ENCODE assay signal across 8 cellular contexts in genomic region chr14:19162034-19162706, GRCh38.
DNase-seq lines count a peak whose midpoint lies in the region; ATAC-seq, FAIRE-seq and TF ChIP-seq lines count a peak whose summit lies in the region.
"Not testable (repeated sequence)": the region's sequence is repeated elsewhere in the genome, so short reads cannot be mapped to it uniquely, and the experiment has no call there.

No MANE protein-coding gene starts in this region.

- H3K4me3 ChIP-seq in esophagus muscularis mucosa; right atrium auricular region; kidney (ENCODE audit: low read length in 2 of 2); sigmoid colon; upper lobe of right lung: not testable (repeated sequence)

- WGBS in esophagus muscularis mucosa = 63% methylated on average over 6 of the region's 7 CpGs
- WGBS in sigmoid colon, 2 donors = 64 to 67% methylated on average over 6 of the region's 7 CpGs

- not testable (repeated sequence) for TF ChIP-seq POLR2A in esophagus muscularis mucosa (IDR thresholded peaks at IDR 0.05; ENCODE audit: low read depth); sigmoid colon (IDR thresholded peaks at IDR 0.05)

- not testable (repeated sequence) for H3K27ac Mint-ChIP-seq in activated naive CD4-positive, alpha-beta T cell treated with anti-CD3 and anti-CD28 coated beads, Interleukin-2, amount 10 ng/mL, durations not matched to agents 7 days and 5 days; osteocyte (ENCODE audit: unreplicated experiment)

- not testable (repeated sequence) for H3K36me3 ChIP-seq in esophagus muscularis mucosa; right atrium auricular region; kidney (ENCODE audit: control insufficient read depth in 1 of 2, insufficient read depth in 2 of 2, low read length in 2 of 2); sigmoid colon; upper lobe of right lung

- DNase-seq in activated CD8-positive, alpha-beta memory T cell treated with anti-CD3 and anti-CD28 coated beads for 24 hours = peak; percentile 48
- peak; percentile 16 for DNase-seq in activated naive CD4-positive, alpha-beta T cell treated with anti-CD3 and anti-CD28 coated beads, Interleukin-2, amount 10 ng/mL, durations not matched to agents 7 days and 5 days
- DNase-seq in esophagus muscularis mucosa (ENCODE audit: extremely low spot score) = peak; percentile 92
- DNase-seq in right atrium auricular region (ENCODE audit: low spot score) = peak; percentile 54
- DNase-seq in kidney = peak; percentile 35
- DNase-seq in osteocyte (ENCODE audit: extremely low spot score, unreplicated experiment) = peak; percentile 85
- peak; percentile 38 for DNase-seq in sigmoid colon
- peak; percentile 58 for DNase-seq in upper lobe of right lung

- intact Hi-C loops in esophagus muscularis mucosa (cut with DNase I); kidney (cut with DNase I); sigmoid colon (cut with DNase I); upper lobe of right lung (cut with DNase I): not testable (repeated sequence)

- CTCF ChIA-PET in activated naive CD4-positive, alpha-beta T cell treated with anti-CD3 and anti-CD28 coated beads, Interleukin-2, amount 10 ng/mL, durations not matched to agents 7 days and 5 days (lab: Charles Lee) = not testable (repeated sequence)

- H3K36me3 Mint-ChIP-seq in activated naive CD4-positive, alpha-beta T cell treated with anti-CD3 and anti-CD28 coated beads, Interleukin-2, amount 10 ng/mL, durations not matched to agents 7 days and 5 days; osteocyte (ENCODE audit: unreplicated experiment): not testable (repeated sequence)

- H3K9ac ChIP-seq in kidney (ENCODE audit: low read length in 2 of 2) = not testable (repeated sequence)

- not testable (repeated sequence) for ATAC-seq in upper lobe of right lung

- H3K27me3 Mint-ChIP-seq in activated naive CD4-positive, alpha-beta T cell treated with anti-CD3 and anti-CD28 coated beads, Interleukin-2, amount 10 ng/mL, durations not matched to agents 7 days and 5 days; osteocyte (ENCODE audit: unreplicated experiment): not testable (repeated sequence)

- not testable (repeated sequence) for H3K27ac ChIP-seq in esophagus muscularis mucosa (replicated peaks in 1 of 4); right atrium auricular region; kidney (ENCODE audit: low read depth in 2 of 2, low read length in 2 of 2); sigmoid colon; upper lobe of right lung

- not testable (repeated sequence) for TF ChIP-seq EP300 in esophagus muscularis mucosa (IDR thresholded peaks at IDR 0.05); sigmoid colon (IDR thresholded peaks at IDR 0.05)

- peaks cover 10% of the 10 kb centered on the region for H3K9me3 Mint-ChIP-seq in activated naive CD4-positive, alpha-beta T cell treated with anti-CD3 and anti-CD28 coated beads, Interleukin-2, amount 10 ng/mL, durations not matched to agents 7 days and 5 days
- H3K9me3 Mint-ChIP-seq in osteocyte (ENCODE audit: unreplicated experiment) = not testable (repeated sequence)

- TF ChIP-seq CTCF in esophagus muscularis mucosa (IDR thresholded peaks at IDR 0.05); right atrium auricular region (IDR thresholded peaks at IDR 0.05); kidney (IDR thresholded peaks at IDR 0.05; ENCODE audit: borderline replicate concordance, extremely low read depth, insufficient read depth); osteocyte (IDR thresholded peaks at IDR 0.05); sigmoid colon (IDR thresholded peaks at IDR 0.05); upper lobe of right lung (IDR thresholded peaks at IDR 0.05): not testable (repeated sequence)

- H3K4me1 Mint-ChIP-seq in activated naive CD4-positive, alpha-beta T cell treated with anti-CD3 and anti-CD28 coated beads, Interleukin-2, amount 10 ng/mL, durations not matched to agents 7 days and 5 days; osteocyte (ENCODE audit: unreplicated experiment): not testable (repeated sequence)

- H3K9me3 ChIP-seq in esophagus muscularis mucosa = peaks cover 0 to 13% (median 0%) of the 10 kb centered on the region in 4 donors
- H3K9me3 ChIP-seq in right atrium auricular region; kidney (ENCODE audit: control insufficient read depth in 1 of 2, low read length in 2 of 2); sigmoid colon; upper lobe of right lung: not testable (repeated sequence)

- not testable (repeated sequence) for H3K27me3 ChIP-seq in esophagus muscularis mucosa, right atrium auricular region, sigmoid colon, upper lobe of right lung

- H3K4me1 ChIP-seq in esophagus muscularis mucosa; right atrium auricular region; kidney (ENCODE audit: control insufficient read depth in 1 of 2, insufficient read depth in 1 of 2, low read depth in 1 of 2, low read length in 2 of 2); sigmoid colon; upper lobe of right lung: not testable (repeated sequence)

- not testable (repeated sequence) for H3K4me3 Mint-ChIP-seq in activated naive CD4-positive, alpha-beta T cell treated with anti-CD3 and anti-CD28 coated beads, Interleukin-2, amount 10 ng/mL, durations not matched to agents 7 days and 5 days; osteocyte (ENCODE audit: unreplicated experiment)

- FAIRE-seq in kidney (lab: Jason Lieb, UNC) = not testable (repeated sequence)

Comparison
In these comparisons a context has a peak if more than half of its experiments do, and no peak if none do; other contexts are left out.
1. DNase-seq: peak in every context shown above with its lines; median percentile 92 in esophagus muscularis mucosa; 85 in osteocyte; 58 in upper lobe of right lung; 54 in right atrium auricular region; 48 in activated CD8-positive, alpha-beta memory T cell treated with anti-CD3 and anti-CD28 coated beads for 24 hours; 38 in sigmoid colon; 35 in kidney; 16 in activated naive CD4-positive, alpha-beta T cell treated with anti-CD3 and anti-CD28 coated beads, Interleukin-2, amount 10 ng/mL, durations not matched to agents 7 days and 5 days.